ENCODE assay signal across 22 cellular contexts in the genomic region with DNA sequence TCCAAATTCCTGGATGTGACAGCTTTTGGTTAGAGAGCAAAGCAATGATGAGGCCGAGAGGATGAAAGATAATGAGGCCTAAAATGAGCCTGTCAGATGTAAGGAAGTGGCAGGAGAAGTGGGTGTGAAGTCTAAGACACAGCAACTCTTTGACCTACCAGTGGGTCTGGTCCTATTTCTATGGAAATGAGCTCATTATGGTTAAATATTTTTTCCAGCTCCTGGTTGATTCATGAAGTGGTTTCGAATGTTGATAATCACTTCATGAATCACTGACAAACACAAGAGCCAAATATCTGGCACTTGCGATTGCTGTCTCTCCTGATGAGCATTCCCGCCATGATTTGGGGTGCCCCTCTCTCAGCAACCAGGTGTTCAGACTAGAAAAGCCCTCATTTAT.
DNase-seq lines count a peak whose midpoint lies in the region; ATAC-seq, FAIRE-seq and TF ChIP-seq lines count a peak whose summit lies in the region.
"Had no signal": no experiment of that assay in that cellular context is flagged by ENCODE, and none has a peak within 500 bp of the region (broad histone marks: within the 10 kb centered on the region; RNA-seq: fewer than 3 reads in every experiment).

No MANE protein-coding gene starts in this region.

- FAIRE-seq in bronchial epithelial cell (lab: Jason Lieb, UNC), result no peak
- FAIRE-seq: GM12891 had no signal

- no peak overlapping the region for H2BK20ac ChIP-seq in IMR-90 (ENCODE audit: low read depth, low read length)

- intact Hi-C loops in IMR-90 (cut with micrococcal nuclease), result no loop called here

- POLR2A ChIA-PET in IMR-90 (lab: Charles Lee; ENCODE audit: unreplicated experiment), result no interaction called here

- ATAC-seq in IMR-90 (ENCODE audit: low read depth) (peak; percentile 65), lung (ENCODE audit: insufficient read depth, low FRiP score) (peak; percentile 19)

- H3K4me3 Mint-ChIP-seq in T-helper 2 cell treated with Interferon-gamma antibody and Interleukin-4, amounts not matched to agents 5 μg/mL and 100 μg/mL, for 36 hours, result no peak overlapping the region
- H3K4me3 Mint-ChIP-seq: CD4-positive, CD25-positive, alpha-beta regulatory T cell; H9 had no signal

- dilution Hi-C loops in IMR-90 (cut with HindIII; ENCODE audit: low sequenced_read_pairs, unreplicated experiment), result no loop called here

- H3K18ac ChIP-seq in IMR-90 (ENCODE audit: low read depth, low read length), result peak overlapping the region; percentile 45; the same call in 1 of the 2 replicates

- peaks cover 5% of the 10 kb centered on the region; the same call in 1 of the 2 replicates for H3K9me1 ChIP-seq in IMR-90 (ENCODE audit: insufficient read depth, low read length)

- WGBS in IMR-90 (ENCODE audit: extremely low coverage in 2 of 2, insufficient read length in 1 of 2), 2 experiments, result 20% methylated on average over 2 of the region's 4 CpGs; no CpG with 5 or more reads in 1 of the 2 experiments
- WGBS in lung, 2 donors, result 71 to 82% methylated on average over 4 of the region's 4 CpGs

- BruUV-seq in IMR-90 (replicated peaks; lab: Mats Ljungman, UMichigan), result no TSS peak

- peaks cover 15% of the 10 kb centered on the region for H3K4me1 ChIP-seq in IMR-90 (ENCODE audit: control insufficient read depth, insufficient read depth, low read length)
- H3K4me1 ChIP-seq in lung (ENCODE audit: control insufficient read depth in 2 of 2, insufficient read depth in 2 of 2, low read length in 2 of 2), result no peaks in the 10 kb centered on the region

- H3K4me1 Mint-ChIP-seq in T-helper 2 cell treated with Interferon-gamma antibody and Interleukin-4, amounts not matched to agents 5 μg/mL and 100 μg/mL, for 36 hours (ENCODE audit: low read depth), result no peaks in the 10 kb centered on the region
- H3K4me1 Mint-ChIP-seq: CD4-positive, CD25-positive, alpha-beta regulatory T cell had no signal

- H2BK5ac ChIP-seq in IMR-90 (ENCODE audit: low read depth, low read length, poor library complexity, severe bottlenecking), result peak overlapping the region; percentile 9

- H2AK5ac ChIP-seq in IMR-90 (ENCODE audit: low read depth, low read length), result peak overlapping the region; percentile 13; the same call in 1 of the 2 replicates

- no peaks in the 10 kb centered on the region for H3K9me3 Mint-ChIP-seq in T-helper 2 cell treated with Interferon-gamma antibody and Interleukin-4, amounts not matched to agents 5 μg/mL and 100 μg/mL, for 36 hours
- H3K9me3 Mint-ChIP-seq: H9 had no signal

- 0 out of 2 replicates have a peak overlapping the region, but pooled peaks have one; percentile 16 for H3K9ac ChIP-seq in IMR-90 (ENCODE audit: low read depth, low read length)
- H3K9ac ChIP-seq: BLaER1 had no signal

- 0 out of 2 replicates have a peak overlapping the region, but pooled peaks have one; percentile 12 for H3K14ac ChIP-seq in IMR-90 (replicated peaks; ENCODE audit: low read depth, low read length)

- in situ Hi-C loops in IMR-90 (cut with MboI; ENCODE audit: low sequenced_read_pairs), result no loop called here

- H3K27ac ChIP-seq in IMR-90 (ENCODE audit: insufficient read depth, low read length) (no peak overlapping the region), lung (ENCODE audit: low read depth in 1 of 2, low read length in 1 of 2) (no peak overlapping the region)
- H3K27ac ChIP-seq: BLaER1, RWPE1 had no signal

- no peak overlapping the region for H3K4me2 ChIP-seq in IMR-90 (ENCODE audit: low read depth, low read length)
- H3K4me2 ChIP-seq: BLaER1 had no signal

- peak overlapping the region; percentile 10; the same call in 1 of the 2 replicates for H4K91ac ChIP-seq in IMR-90 (ENCODE audit: insufficient read depth, low read depth, low read length)

- DNase-seq in EH (ENCODE audit: low read depth) (peak; percentile 25), IMR-90 (peak; percentile 54), bronchial epithelial cell (ENCODE audit: low read depth) (peak; percentile 16), lung (ENCODE audit: low spot score) (no peak), SW480 (ENCODE audit: low spot score) (no peak), HT-29 (ENCODE audit: low spot score) (no peak), iPS-NIHi7 (ENCODE audit: extremely low spot score) (no peak)
- DNase-seq in T-helper 2 cell treated with Interferon-gamma antibody and Interleukin-4, amounts not matched to agents 5 μg/mL and 100 μg/mL, for 36 hours (ENCODE audit: low spot score), result no peak
- DNase-seq: CD4-positive, CD25-positive, alpha-beta regulatory T cell; DMS153; DND-41; GDM1; H9; KG1; MM.1S; NCI-H2029; NCI-H2227 treated with DMSO at 0.1 percent for 48 hours; NCI-H526 treated with DMSO at 0.1 percent for 48 hours; SHP77 had no signal

- peaks cover 9% of the 10 kb centered on the region for H3K27me3 ChIP-seq in IMR-90 (ENCODE audit: control insufficient read depth, insufficient read depth, low read length)
- no peaks in the 10 kb centered on the region for H3K27me3 ChIP-seq in bronchial epithelial cell (ENCODE audit: control insufficient read depth, insufficient read depth, low read length)
- H3K27me3 ChIP-seq in lung (ENCODE audit: control insufficient read depth, insufficient read depth), result no peaks in the 10 kb centered on the region
- H3K27me3 ChIP-seq: BLaER1 had no signal

- H2AK9ac ChIP-seq in IMR-90 (replicated peaks; ENCODE audit: low read depth, low read length, poor library complexity), result no peak overlapping the region

- peak overlapping the region in 1 of 2 experiments; percentile 44; a peak in 2 of 4 replicates for H4K8ac ChIP-seq in IMR-90 (ENCODE audit: low read depth in 2 of 2, low read length in 2 of 2)

- 0 out of 3 replicates have a peak overlapping the region, but pooled peaks have one; percentile 13 for H2BK15ac ChIP-seq in IMR-90 (ENCODE audit: low read depth, low read length)

- H2BK120ac ChIP-seq in IMR-90 (ENCODE audit: low read depth, low read length), result peak overlapping the region; percentile 26

- H3K79me1 ChIP-seq in IMR-90 (ENCODE audit: low read depth in 1 of 2, low read length in 2 of 2), result no peaks in the 10 kb centered on the region

- peak overlapping the region; percentile 5 for H4K5ac ChIP-seq in IMR-90 (ENCODE audit: low read depth, low read length)

- H3K36me3 ChIP-seq in IMR-90 (ENCODE audit: control insufficient read depth, insufficient read depth, low read length) (no peaks in the 10 kb centered on the region), bronchial epithelial cell (ENCODE audit: control insufficient read depth, insufficient read depth, low read length) (no peaks in the 10 kb centered on the region), lung (ENCODE audit: control insufficient read depth in 2 of 2, insufficient read depth in 2 of 2, low read length in 2 of 2) (no peaks in the 10 kb centered on the region)
- H3K36me3 ChIP-seq: BLaER1 had no signal

- CTCF ChIA-PET in IMR-90 (lab: Yijun Ruan, JAX), result no interaction called here

- H2AFZ ChIP-seq in IMR-90 (replicated peaks; ENCODE audit: low read length, poor library complexity), result no peak overlapping the region

- TF ChIP-seq RAD21 in IMR-90 (IDR thresholded peaks at IDR 0.05; ENCODE audit: low read length), result no peak

- peak overlapping the region; percentile 37 for H3K4ac ChIP-seq in IMR-90 (ENCODE audit: low read depth, low read length)

- no peaks in the 10 kb centered on the region for H3K36me3 Mint-ChIP-seq in T-helper 2 cell treated with Interferon-gamma antibody and Interleukin-4, amounts not matched to agents 5 μg/mL and 100 μg/mL, for 36 hours (ENCODE audit: low read depth)
- H3K36me3 Mint-ChIP-seq: CD4-positive, CD25-positive, alpha-beta regulatory T cell had no signal

- peak overlapping the region; percentile 26; the same call in 1 of the 2 replicates for H3K23ac ChIP-seq in IMR-90 (ENCODE audit: low read depth, low read length)

- no peak overlapping the region for H3K56ac ChIP-seq in IMR-90 (ENCODE audit: extremely low read depth, insufficient read depth, low read length)

- no peaks in the 10 kb centered on the region for H4K20me1 ChIP-seq in IMR-90 (ENCODE audit: insufficient read depth, low read length)
- H4K20me1 ChIP-seq: BLaER1 had no signal

- H3K9me3 ChIP-seq in IMR-90 (ENCODE audit: control insufficient read depth, insufficient read depth, low read length) (no peaks in the 10 kb centered on the region), lung (ENCODE audit: control insufficient read depth in 2 of 2, insufficient read depth in 1 of 2, low read length in 1 of 2) (peaks cover 0 to 2% of the 10 kb centered on the region in 2 donors)
- H3K9me3 ChIP-seq: BLaER1 had no signal

- TF ChIP-seq CTCF in IMR-90 (conservative IDR thresholded peaks at IDR 0.05; ENCODE audit: low read depth, low read length) (no peak), bronchial epithelial cell (IDR thresholded peaks at IDR 0.05; ENCODE audit: insufficient read depth, low read length, severe bottlenecking) (no peak), lung (IDR thresholded peaks at IDR 0.05; ENCODE audit: control extremely low read depth, extremely low read depth) (no peak)

- TF ChIP-seq POLR2A in IMR-90 (IDR thresholded peaks at IDR 0.05; ENCODE audit: low read depth, low read length), result no peak

- H3K4me3 ChIP-seq in IMR-90 (ENCODE audit: insufficient read depth, low read depth, low read length), result no peak overlapping the region
- no peak overlapping the region for H3K4me3 ChIP-seq in bronchial epithelial cell (ENCODE audit: low read depth, low read length)
- no peak overlapping the region for H3K4me3 ChIP-seq in lung
- H3K4me3 ChIP-seq: BLaER1 had no signal

- H3K27me3 Mint-ChIP-seq in T-helper 2 cell treated with Interferon-gamma antibody and Interleukin-4, amounts not matched to agents 5 μg/mL and 100 μg/mL, for 36 hours (ENCODE audit: low read depth), result no peaks in the 10 kb centered on the region
- H3K27me3 Mint-ChIP-seq: CD4-positive, CD25-positive, alpha-beta regulatory T cell had no signal

- no peak overlapping the region for H3K27ac Mint-ChIP-seq in T-helper 2 cell treated with Interferon-gamma antibody and Interleukin-4, amounts not matched to agents 5 μg/mL and 100 μg/mL, for 36 hours
- H3K27ac Mint-ChIP-seq: H9 had no signal

TF ChIP-seq in IMR-90, 13 proteins besides CTCF, POLR2A, EP300 and RAD21:
- no peak for TF ChIP-seq RCOR1 (IDR thresholded peaks at IDR 0.05; ENCODE audit: insufficient replicate concordance, low read length)
- TF ChIP-seq CHD1 (IDR thresholded peaks at IDR 0.05; ENCODE audit: low read depth, low read length), result no peak
- TF ChIP-seq MAFK (IDR thresholded peaks at IDR 0.05; ENCODE audit: low read depth, low read length), result no peak
TF ChIP-seq in IMR-90: peak in this region for 0.

Comparison
In these comparisons a context has a peak if more than half of its experiments do, and no peak if none do; other contexts are left out.
1. DNase-seq: peak in EH (single experiment), IMR-90 (single experiment) and bronchial epithelial cell (single experiment); none in lung (single experiment), SW480 (single experiment), HT-29 (single experiment), iPS-NIHi7 (single experiment) and T-helper 2 cell treated with Interferon-gamma antibody and Interleukin-4, amounts not matched to agents 5 μg/mL and 100 μg/mL, for 36 hours (single experiment).